Comparison of ENCODE assay signal across 26 cellular contexts in the genomic region with DNA sequence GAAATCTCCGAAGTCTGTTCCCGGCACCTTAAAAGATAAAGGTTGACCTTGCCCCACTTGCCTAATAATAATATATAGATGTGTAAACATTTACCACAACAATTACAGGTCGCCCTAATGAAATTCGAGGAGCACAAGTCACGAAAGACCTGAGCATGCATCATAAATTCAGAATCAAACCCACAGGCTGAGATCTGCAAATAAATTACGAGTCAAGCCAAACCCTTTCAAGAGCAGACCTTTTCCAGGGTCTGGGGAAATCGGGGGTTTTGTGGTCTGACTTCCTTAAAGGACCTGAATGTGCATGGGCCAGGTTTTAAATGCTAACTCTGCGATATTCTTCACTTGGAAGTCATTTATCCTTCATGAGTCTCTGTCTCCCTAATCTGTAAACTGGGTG.
"Had no signal": no experiment of that assay in that cellular context is flagged by ENCODE, and none has a peak within 500 bp of the region (broad histone marks: within the 10 kb centered on the region; RNA-seq: fewer than 3 reads in every experiment).

No MANE protein-coding gene starts in this region.

- ATAC-seq: activated CD8-positive, alpha-beta T cell treated with anti-CD3 and anti-CD28 coated beads for 36 hours; Panc1 had no signal

- DNase-seq: activated CD4-positive, alpha-beta T cell treated with anti-CD3 and anti-CD28 coated beads, Interleukin-2, amount 10 ng/mL, durations not matched to agents 24 days and 14 days; activated CD4-positive, alpha-beta T cell treated with anti-CD3 and anti-CD28 coated beads, Interleukin-2, amount 50 U/mL, for 4 hours; activated CD8-positive, alpha-beta T cell treated with anti-CD3 and anti-CD28 coated beads for 36 hours; activated gamma-delta T cell; activated naive CD4-positive, alpha-beta T cell treated with Interleukin-2 at 50 U/mL for 16 hours; activated naive CD8-positive, alpha-beta T cell treated with anti-CD3 and anti-CD28 coated beads, Interleukin-2, amount 10 ng/mL, durations not matched to agents 7 days and 5 days; activated T-cell treated with anti-CD3 and anti-CD28 coated beads, Interleukin-2, amount 50 U/mL, for 24 hours; amygdala; Kasumi-1; KG1; MG63; NCI-H1048; NCI-H146; NCI-H187; NCI-H2029 treated with DMSO at 0.1 percent for 48 hours; NCI-H2171; NCI-H524; NCI-H69; OCI-M1; SHP77; SJCRH30; T1000 had no signal

- H3K27me3 ChIP-seq: ascending aorta, cardiac muscle cell, MG63, SJCRH30 had no signal

- H3K36me3 ChIP-seq: ascending aorta, cardiac muscle cell, MG63, SJCRH30 had no signal

- H3K9me3 ChIP-seq: ascending aorta, MG63, SJCRH30 had no signal

- H3K4me3 ChIP-seq: ascending aorta, cardiac muscle cell, MG63, SJCRH30, SK-N-MC had no signal

- H3K4me1 ChIP-seq: ascending aorta, SJCRH30 had no signal

- H3K27ac ChIP-seq: ascending aorta, cardiac muscle cell, SJCRH30, SK-N-MC had no signal
